ENCODE assay signal across 3 cellular contexts in the genomic region with DNA sequence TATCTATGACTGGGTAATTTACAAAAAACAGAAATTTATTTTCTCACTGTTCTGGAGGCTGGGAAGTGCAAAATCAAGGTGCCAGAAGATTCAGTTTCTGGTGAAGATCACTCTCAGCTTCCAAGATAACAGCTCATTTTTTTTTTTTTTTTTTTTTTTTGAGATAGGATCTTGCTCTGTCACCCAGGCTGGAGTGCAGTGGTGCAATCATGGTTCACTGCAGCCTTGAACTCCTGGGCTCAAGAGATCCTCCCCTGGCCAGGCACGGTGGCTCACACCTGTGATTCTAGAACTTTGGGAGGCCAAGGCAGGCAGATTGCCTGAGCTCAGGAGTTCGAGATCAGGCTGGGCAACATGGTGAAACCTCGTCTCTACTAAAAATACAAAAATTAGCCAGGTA. TPM values are rescaled to one million over a fixed set of nuclear protein-coding genes. Genes with fewer than 3 reads are reported as not detected.
"Had no signal": no experiment of that assay in that cellular context is flagged by ENCODE, and none has a peak within 500 bp of the region (broad histone marks: within the 10 kb centered on the region; RNA-seq: fewer than 3 reads in every experiment).

No MANE protein-coding gene starts in this region.

RNA-seq across cellular contexts. Expression of gene FBXO17, which starts 22.0 kb away (rescaled TPM):
- total RNA-seq: naive thymus-derived CD4-positive, alpha-beta T cell had no signal
- polyA plus RNA-seq: immature natural killer cell; naive thymus-derived CD4-positive, alpha-beta T cell had no signal

RNA-seq across cellular contexts. Expression of gene FBXO27, which starts 34.8 kb away (rescaled TPM):
- total RNA-seq: mononuclear cell had no signal
- polyA plus RNA-seq: naive thymus-derived CD4-positive, alpha-beta T cell had no signal
